21 cellular contexts compared by ENCODE assay signal in the genomic region with DNA sequence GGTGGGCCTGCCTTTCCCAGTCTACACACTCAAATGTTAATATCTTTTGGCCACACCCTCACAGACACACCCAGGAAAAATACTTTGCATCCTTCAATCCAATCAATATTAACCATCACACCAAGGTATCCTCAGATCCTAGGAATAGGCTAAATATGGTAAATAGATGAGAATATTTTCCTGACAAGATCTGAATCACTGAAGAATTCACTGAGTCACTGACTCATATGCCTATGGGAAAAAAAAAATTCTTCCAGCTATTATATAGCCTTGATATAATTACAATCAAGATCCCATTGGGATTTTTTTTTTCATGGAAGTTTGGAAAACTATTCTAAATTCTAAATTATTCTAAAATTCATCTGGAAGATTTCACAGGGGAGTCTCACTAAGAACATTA.
"Had no signal": no experiment of that assay in that cellular context is flagged by ENCODE, and none has a peak within 500 bp of the region (broad histone marks: within the 10 kb centered on the region; RNA-seq: fewer than 3 reads in every experiment).

No MANE protein-coding gene starts in this region.

- H3K4me1 ChIP-seq: psoas muscle, spleen had no signal

- H3K36me3 Mint-ChIP-seq: activated CD8-positive, alpha-beta memory T cell treated with anti-CD3 and anti-CD28 coated beads, Interleukin-2, amount 10 ng/mL, durations not matched to agents 7 days and 5 days; activated naive CD8-positive, alpha-beta T cell treated with anti-CD3 and anti-CD28 coated beads, Interleukin-2, amount 10 ng/mL, durations not matched to agents 7 days and 5 days; memory B cell; natural killer cell; stimulated activated memory B cell treated with anti-CD40 and anti-IgM and Interleukin-4, amounts not matched to agents 10 μg/mL and 1 μg/mL and 100 μg/mL, for 72 hours; type B pancreatic cell had no signal

- H3K9me3 Mint-ChIP-seq: activated naive CD8-positive, alpha-beta T cell treated with anti-CD3 and anti-CD28 coated beads, Interleukin-2, amount 10 ng/mL, durations not matched to agents 7 days and 5 days; activated T-cell treated with anti-CD3 and anti-CD28 coated beads, Interleukin-2, amount 50 U/mL, for 24 hours; memory B cell; stimulated activated memory B cell treated with anti-CD40 and anti-IgM and Interleukin-4, amounts not matched to agents 10 μg/mL and 1 μg/mL and 100 μg/mL, for 72 hours had no signal

- H3K9me3 ChIP-seq: psoas muscle, spleen had no signal

- DNase-seq: activated CD4-positive, alpha-beta T cell treated with anti-CD3 and anti-CD28 coated beads, Interleukin-2, amount 50 U/mL, for 4 hours; activated CD4-positive, CD25-positive, alpha-beta regulatory T cell treated with anti-CD3 and anti-CD28 coated beads, Interleukin-2, amount 50 U/mL, for 72 hours; activated CD8-positive, alpha-beta memory T cell treated with anti-CD3 and anti-CD28 coated beads, Interleukin-2, amount 10 ng/mL, durations not matched to agents 7 days and 5 days; activated gamma-delta T cell; activated naive CD8-positive, alpha-beta T cell treated with anti-CD3 and anti-CD28 coated beads, Interleukin-2, amount 10 ng/mL, durations not matched to agents 7 days and 5 days; activated T-cell treated with anti-CD3 and anti-CD28 coated beads, Interleukin-2, amount 50 U/mL, for 24 hours; anterior cingulate cortex; cortex of kidney; effector memory CD4-positive, alpha-beta T cell; erythroblast; islet precursor cell; natural killer cell; psoas muscle; spleen; stimulated activated CD4-positive, alpha-beta T cell treated with anti-CD3 and anti-CD28 coated beads, Interleukin-1b, Interleukin-23, amount 100 ng/mL, for 48 hours; T-helper 9 cell had no signal

- H3K27me3 ChIP-seq: spleen had no signal

- H3K36me3 ChIP-seq: spleen had no signal

- H3K4me3 ChIP-seq: psoas muscle, spleen had no signal

- ATAC-seq: activated CD8-positive, alpha-beta memory T cell treated with anti-CD3 and anti-CD28 coated beads, Interleukin-2, amount 10 ng/mL, durations not matched to agents 7 days and 5 days; left lobe of liver; natural killer cell; psoas muscle; sciatic nerve; stimulated activated memory B cell treated with anti-CD40 and anti-IgM and Interleukin-4, amounts not matched to agents 10 μg/mL and 1 μg/mL and 100 μg/mL, for 72 hours had no signal

- H3K27me3 Mint-ChIP-seq: activated CD8-positive, alpha-beta memory T cell treated with anti-CD3 and anti-CD28 coated beads, Interleukin-2, amount 10 ng/mL, durations not matched to agents 7 days and 5 days; activated naive CD8-positive, alpha-beta T cell treated with anti-CD3 and anti-CD28 coated beads, Interleukin-2, amount 10 ng/mL, durations not matched to agents 7 days and 5 days; stimulated activated memory B cell treated with anti-CD40 and anti-IgM and Interleukin-4, amounts not matched to agents 10 μg/mL and 1 μg/mL and 100 μg/mL, for 72 hours; type B pancreatic cell had no signal

- H3K4me3 Mint-ChIP-seq: activated CD8-positive, alpha-beta memory T cell treated with anti-CD3 and anti-CD28 coated beads, Interleukin-2, amount 10 ng/mL, durations not matched to agents 7 days and 5 days; activated naive CD8-positive, alpha-beta T cell treated with anti-CD3 and anti-CD28 coated beads, Interleukin-2, amount 10 ng/mL, durations not matched to agents 7 days and 5 days; activated T-cell treated with anti-CD3 and anti-CD28 coated beads, Interleukin-2, amount 50 U/mL, for 24 hours; memory B cell; natural killer cell; stimulated activated memory B cell treated with anti-CD40 and anti-IgM and Interleukin-4, amounts not matched to agents 10 μg/mL and 1 μg/mL and 100 μg/mL, for 72 hours; type B pancreatic cell had no signal

- H3K27ac ChIP-seq: psoas muscle, spleen had no signal

- H3K4me1 Mint-ChIP-seq: activated CD8-positive, alpha-beta memory T cell treated with anti-CD3 and anti-CD28 coated beads, Interleukin-2, amount 10 ng/mL, durations not matched to agents 7 days and 5 days; memory B cell; natural killer cell; stimulated activated memory B cell treated with anti-CD40 and anti-IgM and Interleukin-4, amounts not matched to agents 10 μg/mL and 1 μg/mL and 100 μg/mL, for 72 hours had no signal

- H3K27ac Mint-ChIP-seq: activated CD8-positive, alpha-beta memory T cell treated with anti-CD3 and anti-CD28 coated beads, Interleukin-2, amount 10 ng/mL, durations not matched to agents 7 days and 5 days; activated naive CD8-positive, alpha-beta T cell treated with anti-CD3 and anti-CD28 coated beads, Interleukin-2, amount 10 ng/mL, durations not matched to agents 7 days and 5 days; activated T-cell treated with anti-CD3 and anti-CD28 coated beads, Interleukin-2, amount 50 U/mL, for 24 hours; memory B cell; natural killer cell; stimulated activated memory B cell treated with anti-CD40 and anti-IgM and Interleukin-4, amounts not matched to agents 10 μg/mL and 1 μg/mL and 100 μg/mL, for 72 hours; type B pancreatic cell had no signal
